8 cellular contexts compared by ENCODE assay signal in the genomic region with DNA sequence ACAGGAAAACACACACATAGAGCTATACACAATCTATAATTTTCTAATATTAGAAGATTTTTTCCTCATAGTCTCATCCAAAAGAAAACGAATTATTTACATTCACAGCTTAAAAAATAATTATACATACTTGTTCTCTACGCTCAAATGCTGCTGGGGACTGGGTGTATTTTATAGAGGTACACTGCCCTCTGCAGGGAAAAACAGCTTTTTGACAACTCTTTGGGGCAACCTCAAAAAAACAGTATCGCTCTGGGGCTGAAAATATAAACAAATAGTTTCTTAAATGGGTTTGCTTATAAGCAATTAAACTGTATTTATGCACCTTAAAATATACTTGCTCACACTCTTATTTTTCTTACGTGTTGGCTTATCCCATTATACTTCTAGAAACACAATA.
DNase-seq lines count a peak whose midpoint lies in the region; ATAC-seq and TF ChIP-seq lines count a peak whose summit lies in the region.

No MANE protein-coding gene starts in this region.

- intact Hi-C loops in PC-9 (cut with micrococcal nuclease; ENCODE audit: unreplicated experiment) (no loop called here), vagina (cut with DNase I) (no loop called here)

- H3K4me3 ChIP-seq in GM12864 (ENCODE audit: low read depth, low read length): no peak overlapping the region
- no peak overlapping the region for H3K4me3 ChIP-seq in PC-9
- no peak overlapping the region for H3K4me3 ChIP-seq in vagina

- peak; percentile 8 for DNase-seq in A172 (ENCODE audit: low spot score)
- no peak for DNase-seq in GM12864 (ENCODE audit: low read depth)
- DNase-seq in PC-9: no peak
- peak; percentile 14 for DNase-seq in foreskin melanocyte
- no peak for DNase-seq in vagina (ENCODE audit: extremely low spot score in 2 of 2)
- DNase-seq in NOMO-1 treated with DMSO at 0.1 percent for 48 hours (lab: John Stamatoyannopoulos, UW; ENCODE audit: unreplicated experiment): no peak

- ATAC-seq in HG03457 (IDR thresholded peaks at IDR 0.05; ENCODE audit: unreplicated experiment): no peak
- ATAC-seq in HG02588 (IDR thresholded peaks at IDR 0.05; ENCODE audit: unreplicated experiment): no peak

- peaks cover 26% of the 10 kb centered on the region for H3K27me3 ChIP-seq in PC-9 (ENCODE audit: insufficient read depth, low read depth)
- H3K27me3 ChIP-seq in vagina: no peaks in the 10 kb centered on the region

- H3K9me3 ChIP-seq in PC-9 (ENCODE audit: insufficient read depth, low read depth) (no peaks in the 10 kb centered on the region), vagina (no peaks in the 10 kb centered on the region)

- no peaks in the 10 kb centered on the region for H3F3A ChIP-seq in PC-9 (ENCODE audit: insufficient read depth, low read depth)

- BruUV-seq in PC-9 (replicated peaks; lab: Mats Ljungman, UMichigan): no TSS peak

- H3K79me2 ChIP-seq in PC-9 (ENCODE audit: low read depth): no peaks in the 10 kb centered on the region

- H2AFZ ChIP-seq in PC-9: no peak overlapping the region

- no peak overlapping the region for H3K4me2 ChIP-seq in PC-9

- H3K4me1 ChIP-seq in PC-9 (replicated peaks; ENCODE audit: insufficient read depth) (no peaks in the 10 kb centered on the region), vagina (no peaks in the 10 kb centered on the region)

- CTCF ChIA-PET in PC-9 (lab: Charles Lee): no interaction called here

- TF ChIP-seq POLR2A in vagina (IDR thresholded peaks at IDR 0.05): no peak

- H3K27ac ChIP-seq in PC-9: no peak overlapping the region
- no peak overlapping the region for H3K27ac ChIP-seq in vagina

- no peaks in the 10 kb centered on the region for H4K20me1 ChIP-seq in PC-9 (ENCODE audit: insufficient read depth)

- H3K36me3 ChIP-seq in PC-9 (ENCODE audit: low read depth): no peaks in the 10 kb centered on the region
- H3K36me3 ChIP-seq in vagina: no peaks in the 10 kb centered on the region

- no peaks in the 10 kb centered on the region for H3K9me2 ChIP-seq in PC-9 (ENCODE audit: insufficient read depth)

- TF ChIP-seq CTCF in GM12864 (IDR thresholded peaks at IDR 0.05; ENCODE audit: low read depth, low read length, missing control alignments) (peak; percentile 12), PC-9 (conservative IDR thresholded peaks at IDR 0.05) (peak; percentile 50; the same call in 1 of the 2 replicates), vagina (IDR thresholded peaks at IDR 0.05) (no peak)

- POLR2A ChIA-PET in PC-9 (lab: Charles Lee; ENCODE audit: unreplicated experiment): no interaction called here

Comparison
In these comparisons a context has a peak if more than half of its experiments do, and no peak if none do; other contexts are left out.
1. DNase-seq: peak in A172 (single experiment) and foreskin melanocyte (single experiment); none in GM12864 (single experiment), PC-9 (0 of 2), vagina (0 of 2) and NOMO-1 treated with DMSO at 0.1 percent for 48 hours (single experiment).
2. CTCF ChIP-seq: peak in GM12864 (single experiment) and PC-9 (single experiment); none in vagina (0 of 3).